In genomic region chr10:87670591-87670990, GRCh38 we compare ENCODE assay signal across 2 cellular contexts.
TF ChIP-seq lines count a peak whose summit lies in the region.

No MANE protein-coding gene starts in this region.

TF ChIP-seq in GM23338, 12 proteins besides CTCF, POLR2A, EP300 and RAD21 (continued from another document):
- no peak for TF ChIP-seq ZNF462 (CRISPR knock-in tag; IDR thresholded peaks at IDR 0.05)
- TF ChIP-seq, protein P1, sequence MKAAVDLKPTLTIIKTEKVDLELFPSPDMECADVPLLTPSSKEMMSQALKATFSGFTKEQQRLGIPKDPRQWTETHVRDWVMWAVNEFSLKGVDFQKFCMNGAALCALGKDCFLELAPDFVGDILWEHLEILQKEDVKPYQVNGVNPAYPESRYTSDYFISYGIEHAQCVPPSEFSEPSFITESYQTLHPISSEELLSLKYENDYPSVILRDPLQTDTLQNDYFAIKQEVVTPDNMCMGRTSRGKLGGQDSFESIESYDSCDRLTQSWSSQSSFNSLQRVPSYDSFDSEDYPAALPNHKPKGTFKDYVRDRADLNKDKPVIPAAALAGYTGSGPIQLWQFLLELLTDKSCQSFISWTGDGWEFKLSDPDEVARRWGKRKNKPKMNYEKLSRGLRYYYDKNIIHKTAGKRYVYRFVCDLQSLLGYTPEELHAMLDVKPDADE (IDR thresholded peaks at IDR 0.05) = no peak
- TF ChIP-seq ZNF114 (CRISPR knock-in tag; IDR thresholded peaks at IDR 0.05) = no peak
- no peak for TF ChIP-seq NANOG (IDR thresholded peaks at IDR 0.05; ENCODE audit: borderline replicate concordance)
- no peak for TF ChIP-seq EZH2 (IDR thresholded peaks at IDR 0.05; ENCODE audit: low read depth, unreplicated experiment)
- no peak for TF ChIP-seq STAT1 (IDR thresholded peaks at IDR 0.05; ENCODE audit: unreplicated experiment)
- no peak for TF ChIP-seq CREB1 (CRISPR knock-in tag; IDR thresholded peaks at IDR 0.05; ENCODE audit: low read depth)
- TF ChIP-seq REST (IDR thresholded peaks at IDR 0.05; ENCODE audit: unreplicated experiment) = no peak
- TF ChIP-seq ZNF331 (CRISPR knock-in tag; IDR thresholded peaks at IDR 0.05; ENCODE audit: low read depth) = no peak
- no peak for TF ChIP-seq JUNB (IDR thresholded peaks at IDR 0.05; ENCODE audit: unreplicated experiment)

TF ChIP-seq in WTC11, 78 proteins besides CTCF, POLR2A, EP300 and RAD21 (continued from another document):
- TF ChIP-seq AR (CRISPR knock-in tag; IDR thresholded peaks at IDR 0.05) (no peak), MXD4 (CRISPR knock-in tag; IDR thresholded peaks at IDR 0.05; ENCODE audit: borderline replicate concordance) (no peak), ZNF416 (CRISPR knock-in tag; IDR thresholded peaks at IDR 0.05) (no peak), HMGXB4 (CRISPR knock-in tag; IDR thresholded peaks at IDR 0.05) (no peak), SMAD4 (CRISPR knock-in tag; IDR thresholded peaks at IDR 0.05) (no peak)
- TF ChIP-seq, protein P2, sequence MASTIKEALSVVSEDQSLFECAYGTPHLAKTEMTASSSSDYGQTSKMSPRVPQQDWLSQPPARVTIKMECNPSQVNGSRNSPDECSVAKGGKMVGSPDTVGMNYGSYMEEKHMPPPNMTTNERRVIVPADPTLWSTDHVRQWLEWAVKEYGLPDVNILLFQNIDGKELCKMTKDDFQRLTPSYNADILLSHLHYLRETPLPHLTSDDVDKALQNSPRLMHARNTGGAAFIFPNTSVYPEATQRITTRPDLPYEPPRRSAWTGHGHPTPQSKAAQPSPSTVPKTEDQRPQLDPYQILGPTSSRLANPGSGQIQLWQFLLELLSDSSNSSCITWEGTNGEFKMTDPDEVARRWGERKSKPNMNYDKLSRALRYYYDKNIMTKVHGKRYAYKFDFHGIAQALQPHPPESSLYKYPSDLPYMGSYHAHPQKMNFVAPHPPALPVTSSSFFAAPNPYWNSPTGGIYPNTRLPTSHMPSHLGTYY (CRISPR knock-in tag; IDR thresholded peaks at IDR 0.05) = no peak
- TF ChIP-seq, protein P3, sequence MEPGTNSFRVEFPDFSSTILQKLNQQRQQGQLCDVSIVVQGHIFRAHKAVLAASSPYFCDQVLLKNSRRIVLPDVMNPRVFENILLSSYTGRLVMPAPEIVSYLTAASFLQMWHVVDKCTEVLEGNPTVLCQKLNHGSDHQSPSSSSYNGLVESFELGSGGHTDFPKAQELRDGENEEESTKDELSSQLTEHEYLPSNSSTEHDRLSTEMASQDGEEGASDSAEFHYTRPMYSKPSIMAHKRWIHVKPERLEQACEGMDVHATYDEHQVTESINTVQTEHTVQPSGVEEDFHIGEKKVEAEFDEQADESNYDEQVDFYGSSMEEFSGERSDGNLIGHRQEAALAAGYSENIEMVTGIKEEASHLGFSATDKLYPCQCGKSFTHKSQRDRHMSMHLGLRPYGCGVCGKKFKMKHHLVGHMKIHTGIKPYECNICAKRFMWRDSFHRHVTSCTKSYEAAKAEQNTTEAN (CRISPR knock-in tag; IDR thresholded peaks at IDR 0.05) = no peak
- TF ChIP-seq, protein P4, sequence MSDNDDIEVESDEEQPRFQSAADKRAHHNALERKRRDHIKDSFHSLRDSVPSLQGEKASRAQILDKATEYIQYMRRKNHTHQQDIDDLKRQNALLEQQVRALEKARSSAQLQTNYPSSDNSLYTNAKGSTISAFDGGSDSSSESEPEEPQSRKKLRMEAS (CRISPR knock-in tag; IDR thresholded peaks at IDR 0.05) = no peak
